Comparison of ENCODE assay signal across 11 cellular contexts in the genomic region with DNA sequence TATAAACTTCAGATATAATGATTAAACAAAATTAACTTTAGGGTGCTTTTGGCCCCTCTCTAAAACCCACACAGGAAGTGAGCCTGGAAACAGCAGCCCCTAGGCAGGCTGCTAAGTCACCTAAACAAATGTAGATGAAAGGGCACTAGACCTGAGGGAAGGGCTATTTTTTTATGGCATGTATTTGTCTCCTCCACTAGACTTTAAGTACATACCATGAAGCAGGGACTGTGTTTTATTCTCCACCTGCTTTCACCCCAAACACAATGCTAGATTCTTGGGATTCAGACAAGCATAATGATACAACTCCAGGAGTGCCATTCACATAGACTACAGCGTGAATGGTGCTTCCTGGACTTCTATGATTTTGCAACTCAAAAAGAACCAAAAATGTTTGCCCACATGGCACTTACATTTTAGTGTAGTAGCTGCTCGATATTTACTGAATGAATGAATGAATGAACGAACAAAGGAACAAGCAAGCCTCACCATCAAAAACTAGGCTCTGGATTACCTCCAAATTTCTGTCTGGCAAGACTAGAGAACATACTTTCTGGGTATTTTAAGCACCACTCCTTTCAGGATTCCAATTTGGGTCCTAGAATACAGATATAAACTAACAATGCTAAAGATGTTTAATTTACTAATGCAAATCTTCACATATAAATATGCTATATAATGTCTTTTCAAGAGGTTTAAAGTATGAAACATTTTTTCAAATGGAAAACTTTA. TPM values are rescaled to one million over a fixed set of nuclear protein-coding genes. Genes with fewer than 3 reads are reported as not detected.
DNase-seq lines count a peak whose midpoint lies in the region; ATAC-seq and TF ChIP-seq lines count a peak whose summit lies in the region.
"Had no signal": no experiment of that assay in that cellular context is flagged by ENCODE, and none has a peak within 500 bp of the region (broad histone marks: within the 10 kb centered on the region; RNA-seq: fewer than 3 reads in every experiment).

No MANE protein-coding gene starts in this region.

- H3K9me3 ChIP-seq in mammary epithelial cell (replicated peaks; ENCODE audit: insufficient read depth, low read length) (no peaks in the 10 kb centered on the region), esophagus squamous epithelium (no peaks in the 10 kb centered on the region)
- H3K9me3 ChIP-seq: thoracic aorta had no signal

- no peaks in the 10 kb centered on the region for H3K36me3 Mint-ChIP-seq in activated T-cell treated with anti-CD3 and anti-CD28 coated beads, Interleukin-2, amount 50 U/mL, for 72 hours (ENCODE audit: insufficient read depth in 2 of 2)
- peaks cover 3% of the 10 kb centered on the region for H3K36me3 Mint-ChIP-seq in activated naive CD8-positive, alpha-beta T cell

- H3K27ac ChIP-seq in mammary epithelial cell (ENCODE audit: insufficient read depth, low read depth, low read length) (no peak overlapping the region), esophagus squamous epithelium (no peak overlapping the region)
- H3K27ac ChIP-seq: C4-2B had no signal

- H3K4me1 ChIP-seq in mammary epithelial cell (ENCODE audit: insufficient read depth, low read length) (no peaks in the 10 kb centered on the region), esophagus squamous epithelium (peaks cover 0 to 67% (median 5%) of the 10 kb centered on the region in 3 donors)

- no peaks in the 10 kb centered on the region for H3K27me3 Mint-ChIP-seq in activated T-cell treated with anti-CD3 and anti-CD28 coated beads, Interleukin-2, amount 50 U/mL, for 72 hours (ENCODE audit: low read depth)
- no peaks in the 10 kb centered on the region for H3K27me3 Mint-ChIP-seq in activated naive CD8-positive, alpha-beta T cell

- H3K36me3 ChIP-seq in mammary epithelial cell (ENCODE audit: insufficient read depth, low read length) (no peaks in the 10 kb centered on the region), esophagus squamous epithelium (no peaks in the 10 kb centered on the region)
- H3K36me3 ChIP-seq: thoracic aorta had no signal

- H3K4me3 ChIP-seq in mammary epithelial cell (replicated peaks in 1 of 3; ENCODE audit: insufficient read depth in 1 of 3, low read depth in 2 of 3, low read length in 3 of 3) (no peak overlapping the region), esophagus squamous epithelium (no peak overlapping the region)
- H3K4me3 ChIP-seq: thoracic aorta had no signal

- H4K20me1 ChIP-seq in mammary epithelial cell (ENCODE audit: insufficient read depth, low read length) = no peaks in the 10 kb centered on the region

- H3K4me3 Mint-ChIP-seq in activated T-cell treated with anti-CD3 and anti-CD28 coated beads, Interleukin-2, amount 50 U/mL, for 72 hours = peak overlapping the region; percentile 34 to 42
- peak overlapping the region; percentile 52 for H3K4me3 Mint-ChIP-seq in activated naive CD8-positive, alpha-beta T cell

- H3K4me1 Mint-ChIP-seq in activated T-cell treated with anti-CD3 and anti-CD28 coated beads, Interleukin-2, amount 50 U/mL, for 72 hours (ENCODE audit: low read depth) = peaks cover 52% of the 10 kb centered on the region
- H3K4me1 Mint-ChIP-seq in activated naive CD8-positive, alpha-beta T cell (ENCODE audit: low read depth) = peaks cover 67% of the 10 kb centered on the region

- in situ Hi-C loops in mammary epithelial cell (cut with MboI; ENCODE audit: low sequenced_read_pairs in 2 of 2) = no loop called here

- H2AFZ ChIP-seq in mammary epithelial cell (ENCODE audit: low read depth, low read length) = no peak overlapping the region

- intact Hi-C loops in mammary epithelial cell (cut with micrococcal nuclease) (no loop called here), esophagus squamous epithelium (cut with DNase I) (no loop called here)

- CTCF ChIA-PET in mammary epithelial cell (lab: Charles Lee; ENCODE audit: low non-redundant PET) = no interaction called here

- 69% methylated on average over 3 of the region's 3 CpGs for WGBS in mammary epithelial cell (ENCODE audit: low coverage, missing lambda C conversion rate)
- 58 to 71% methylated on average over 3 of the region's 3 CpGs for WGBS in esophagus squamous epithelium, 2 donors

- TF ChIP-seq CTCF in mammary epithelial cell (conservative IDR thresholded peaks at IDR 0.05 in 1 of 2, IDR thresholded peaks at IDR 0.05 in 1 of 2; ENCODE audit: extremely low read depth in 1 of 2, insufficient read depth in 1 of 2, low read depth in 1 of 2, low read length in 2 of 2) (no peak), esophagus squamous epithelium (IDR thresholded peaks at IDR 0.05) (no peak)

- no peaks in the 10 kb centered on the region for H3K27me3 ChIP-seq in mammary epithelial cell (ENCODE audit: insufficient read depth, low read length)
- no peaks in the 10 kb centered on the region for H3K27me3 ChIP-seq in esophagus squamous epithelium

- BruUV-seq in mammary epithelial cell (replicated peaks; lab: Mats Ljungman, UMichigan) = no TSS peak

- no peak overlapping the region for H3K4me2 ChIP-seq in mammary epithelial cell (ENCODE audit: insufficient read depth, low read depth, low read length)

- H3K79me2 ChIP-seq in mammary epithelial cell (ENCODE audit: insufficient read depth, low read length) = peaks cover 96% of the 10 kb centered on the region

- no peak for DNase-seq in activated T-cell treated with anti-CD3 and anti-CD28 coated beads, Interleukin-2, amount 50 U/mL, for 72 hours
- DNase-seq in activated T-cell treated with anti-CD3 and anti-CD28 coated beads for 4 hours (no peak), mammary epithelial cell (no peak), esophagus squamous epithelium (lab: John Stamatoyannopoulos, UW) (no peak)
- DNase-seq in stimulated activated naive CD8-positive, alpha-beta T cell treated with anti-CD3 and anti-CD28 coated beads, Interleukin-15, Interleukin-2, amounts not matched to agents 100 U/mL and 50 U/mL, for 24 hours = peak; percentile 13
- DNase-seq in activated CD4-positive, alpha-beta T cell treated with anti-CD3 and anti-CD28 coated beads, Interleukin-2, amount 50 U/mL, for 4 hours = no peak
- DNase-seq: kidney glomerular epithelial cell had no signal

- no peaks in the 10 kb centered on the region for H3K9me3 Mint-ChIP-seq in activated T-cell treated with anti-CD3 and anti-CD28 coated beads, Interleukin-2, amount 50 U/mL, for 72 hours
- H3K9me3 Mint-ChIP-seq in activated naive CD8-positive, alpha-beta T cell (ENCODE audit: low read depth) = no peaks in the 10 kb centered on the region

- H3K27ac Mint-ChIP-seq in activated T-cell treated with anti-CD3 and anti-CD28 coated beads, Interleukin-2, amount 50 U/mL, for 72 hours = peak overlapping the region; percentile 41
- peak overlapping the region; percentile 74 for H3K27ac Mint-ChIP-seq in activated naive CD8-positive, alpha-beta T cell

- no peak for TF ChIP-seq POLR2A in esophagus squamous epithelium (IDR thresholded peaks at IDR 0.05)

- dilution Hi-C loops in mammary epithelial cell (cut with HindIII; ENCODE audit: low sequenced_read_pairs) = no loop called here

- no peak overlapping the region for H3K9ac ChIP-seq in mammary epithelial cell (ENCODE audit: insufficient read depth, low read length)

- ATAC-seq in activated T-cell treated with anti-CD3 and anti-CD28 coated beads, Interleukin-2, amount 50 U/mL, for 72 hours (replicated peaks in 1 of 2) = peak; percentile 36 to 53
- ATAC-seq in HG03571 (IDR thresholded peaks at IDR 0.05; ENCODE audit: unreplicated experiment) = peak; percentile 54
- peak; percentile 72 for ATAC-seq in stimulated activated naive CD8-positive, alpha-beta T cell treated with anti-CD3 and anti-CD28 coated beads, Interleukin-15, Interleukin-2, amounts not matched to agents 100 U/mL and 50 U/mL, for 24 hours

RNA-seq across cellular contexts. Expression of gene ATAD2B, which starts 10.0 kb away (rescaled TPM):
- total RNA-seq in activated T-cell treated with anti-CD3 and anti-CD28 coated beads, Interleukin-2, amount 50 U/mL, for 72 hours = 10 to 100 TPM; 26.1 to 26.6 TPM
- 10 to 100 TPM; 14.0 to 16.4 TPM for total RNA-seq in mammary epithelial cell
- polyA plus RNA-seq in mammary epithelial cell = 1.5 TPM
- polyA minus RNA-seq in mammary epithelial cell = 0.52 TPM
- 10 to 100 TPM in 3 of 4 donors, 1 to 10 TPM in 1; 7.4 to 29.2 (median 20.8) TPM for total RNA-seq in esophagus squamous epithelium

RNA-seq across cellular contexts. Expression of gene UBXN2A, which starts 23.4 kb away (rescaled TPM):
- total RNA-seq in activated T-cell treated with anti-CD3 and anti-CD28 coated beads, Interleukin-2, amount 50 U/mL, for 72 hours = 10 to 100 TPM; 14.3 to 16.4 TPM
- total RNA-seq in mammary epithelial cell (10 to 100 TPM; 18.7 to 19.1 TPM), esophagus squamous epithelium (10 to 100 TPM in 2 of 4 donors, 1 to 10 TPM in 2; 8.8 to 16.2 (median 10.0) TPM)
- 7.9 TPM for polyA plus RNA-seq in mammary epithelial cell
- 7.5 TPM for polyA minus RNA-seq in mammary epithelial cell
